Comparison of ENCODE assay signal across 1 cellular context in the genomic region with DNA sequence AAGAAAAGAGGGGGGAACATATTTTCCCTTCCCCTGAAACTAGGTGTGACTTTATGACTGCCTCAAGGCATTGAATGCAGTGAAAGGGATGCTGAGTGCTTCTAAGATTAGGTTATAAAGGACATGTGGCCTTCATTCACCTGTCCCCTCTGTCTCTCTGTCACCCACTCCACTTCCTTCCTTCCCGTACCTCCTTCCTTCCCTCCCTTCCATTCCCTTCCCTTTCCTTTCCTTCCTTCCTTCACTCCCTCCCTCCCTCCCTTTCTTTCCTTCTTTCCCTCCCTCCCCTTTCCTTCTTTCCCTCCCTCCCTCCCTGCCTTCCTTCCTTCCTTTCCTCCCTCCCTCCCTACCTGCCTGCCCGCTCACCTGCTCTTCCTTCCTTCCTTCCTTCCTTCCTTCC.
TF ChIP-seq lines count a peak whose summit lies in the region.

No MANE protein-coding gene starts in this region.

TF ChIP-seq in HepG2, 621 proteins besides CTCF, POLR2A, EP300 and RAD21:
- TF ChIP-seq, protein P1, sequence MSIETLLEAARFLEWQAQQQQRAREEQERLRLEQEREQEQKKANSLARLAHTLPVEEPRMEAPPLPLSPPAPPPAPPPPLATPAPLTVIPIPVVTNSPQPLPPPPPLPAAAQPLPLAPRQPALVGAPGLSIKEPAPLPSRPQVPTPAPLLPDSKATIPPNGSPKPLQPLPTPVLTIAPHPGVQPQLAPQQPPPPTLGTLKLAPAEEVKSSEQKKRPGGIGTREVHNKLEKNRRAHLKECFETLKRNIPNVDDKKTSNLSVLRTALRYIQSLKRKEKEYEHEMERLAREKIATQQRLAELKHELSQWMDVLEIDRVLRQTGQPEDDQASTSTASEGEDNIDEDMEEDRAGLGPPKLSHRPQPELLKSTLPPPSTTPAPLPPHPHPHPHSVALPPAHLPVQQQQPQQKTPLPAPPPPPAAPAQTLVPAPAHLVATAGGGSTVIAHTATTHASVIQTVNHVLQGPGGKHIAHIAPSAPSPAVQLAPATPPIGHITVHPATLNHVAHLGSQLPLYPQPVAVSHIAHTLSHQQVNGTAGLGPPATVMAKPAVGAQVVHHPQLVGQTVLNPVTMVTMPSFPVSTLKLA (IDR thresholded peaks at IDR 0.05) = no peak
- TF ChIP-seq HNRNPK (IDR thresholded peaks at IDR 0.05; ENCODE audit: low read depth, low read length, poor library complexity, severe bottlenecking) = peak; percentile 84
- peak; percentile 74 for TF ChIP-seq PCBP2 (optimal IDR thresholded peaks at IDR 0.05; ENCODE audit: low read depth, low read length, poor library complexity, severe bottlenecking)
TF ChIP-seq in HepG2: peak in this region for 2.
